28 cellular contexts compared by ENCODE assay signal in genomic region chrX:47570794-47571193, GRCh38. TPM values are rescaled to one million over a fixed set of nuclear protein-coding genes. Genes with fewer than 3 reads are reported as not detected.
"Had no signal": no experiment of that assay in that cellular context is flagged by ENCODE, and none has a peak within 500 bp of the region (broad histone marks: within the 10 kb centered on the region; RNA-seq: fewer than 3 reads in every experiment).

No MANE protein-coding gene starts in this region.

- H3K27ac Mint-ChIP-seq: activated CD8-positive, alpha-beta T cell treated with anti-CD3 and anti-CD28 coated beads, Interleukin-2, amount 10 ng/mL, durations not matched to agents 7 days and 5 days; activated naive CD4-positive, alpha-beta T cell treated with anti-CD3 and anti-CD28 coated beads for 36 hours; activated naive CD8-positive, alpha-beta T cell treated with anti-CD3 and anti-CD28 coated beads for 36 hours; activated T-helper 1 cell treated with anti-CD3 and anti-CD28 coated beads, Interleukin-12 subunit alpha, Interleukin-12 subunit beta, Interleukin-2, Interleukin-4 antibody, amounts not matched to agents 30 ng/mL and 10 ng/mL and 1 ng/mL, durations not matched to agents 14 hours and 24 hours and 36 hours; WTC11 had no signal

- DNase-seq: activated CD4-positive, alpha-beta T cell treated with anti-CD3 and anti-CD28 coated beads for 48 hours; activated CD4-positive, alpha-beta T cell treated with anti-CD3 and anti-CD28 coated beads, Interleukin-2, amount 50 U/mL, for 4 hours; activated CD4-positive, CD25-positive, alpha-beta regulatory T cell treated with anti-CD3 and anti-CD28 coated beads, Interleukin-2, amount 50 U/mL, for 72 hours; activated CD8-positive, alpha-beta memory T cell treated with anti-CD3 and anti-CD28 coated beads, Interleukin-2, amount 50 U/mL, for 48 hours; activated CD8-positive, alpha-beta T cell treated with anti-CD3 and anti-CD28 coated beads, Interleukin-2, amount 10 ng/mL, durations not matched to agents 7 days and 5 days; activated effector memory CD4-positive, alpha-beta T cell treated with anti-CD3 and anti-CD28 coated beads, Interleukin-2, amount 50 U/mL, for 16 hours; activated naive CD4-positive, alpha-beta T cell treated with anti-CD3 and anti-CD28 coated beads for 36 hours; activated naive CD8-positive, alpha-beta T cell treated with anti-CD3 and anti-CD28 coated beads for 36 hours; activated T-cell treated with anti-CD3 and anti-CD28 coated beads, Interleukin-2, amount 50 U/mL, for 1 hour; Karpas-422; MM.1S; NCI-H1105; NCI-H1436; NCI-H1694 treated with DMSO at 0.1 percent for 48 hours; NCI-H2029 treated with DMSO at 0.1 percent for 48 hours; NCI-H345; NCI-H510A; NCI-H526 treated with DMSO at 0.1 percent for 48 hours; NCI-H82; OCI-M1; Right ventricle myocardium superior; RPMI8226; SJCRH30; SK-N-SH had no signal

- ATAC-seq: activated CD8-positive, alpha-beta T cell treated with anti-CD3 and anti-CD28 coated beads, Interleukin-2, amount 10 ng/mL, durations not matched to agents 7 days and 5 days; Panc1 had no signal

- H3K4me1 ChIP-seq: breast epithelium, SJCRH30 had no signal

- H3K4me2 ChIP-seq: SK-N-SH had no signal

- H3K9me3 Mint-ChIP-seq: activated naive CD4-positive, alpha-beta T cell treated with anti-CD3 and anti-CD28 coated beads for 36 hours; activated naive CD8-positive, alpha-beta T cell treated with anti-CD3 and anti-CD28 coated beads for 36 hours; activated T-helper 1 cell treated with anti-CD3 and anti-CD28 coated beads, Interleukin-12 subunit alpha, Interleukin-12 subunit beta, Interleukin-2, Interleukin-4 antibody, amounts not matched to agents 30 ng/mL and 10 ng/mL and 1 ng/mL, durations not matched to agents 14 hours and 24 hours and 36 hours; WTC11 had no signal

- H3K9ac ChIP-seq: SK-N-SH had no signal

- H3K9me3 ChIP-seq: breast epithelium, SJCRH30, SK-N-SH had no signal

- H3K27me3 ChIP-seq: SJCRH30 had no signal

- H3K4me3 Mint-ChIP-seq: activated CD8-positive, alpha-beta T cell treated with anti-CD3 and anti-CD28 coated beads, Interleukin-2, amount 10 ng/mL, durations not matched to agents 7 days and 5 days; activated naive CD4-positive, alpha-beta T cell treated with anti-CD3 and anti-CD28 coated beads for 36 hours; activated naive CD8-positive, alpha-beta T cell treated with anti-CD3 and anti-CD28 coated beads for 36 hours; activated T-helper 1 cell treated with anti-CD3 and anti-CD28 coated beads, Interleukin-12 subunit alpha, Interleukin-12 subunit beta, Interleukin-2, Interleukin-4 antibody, amounts not matched to agents 30 ng/mL and 10 ng/mL and 1 ng/mL, durations not matched to agents 14 hours and 24 hours and 36 hours; WTC11 had no signal

- H3K36me3 ChIP-seq: SJCRH30 had no signal

- H3K4me3 ChIP-seq: breast epithelium, SJCRH30 had no signal

- H3K27ac ChIP-seq: breast epithelium, SJCRH30 had no signal

RNA-seq across cellular contexts. Expression of gene SYN1, which starts 48.9 kb away (rescaled TPM):
- total RNA-seq: breast epithelium had no signal
